Comparison of ENCODE assay signal across 21 cellular contexts in genomic region chr14:96802963-96803362, GRCh38. TPM values are rescaled to one million over a fixed set of nuclear protein-coding genes. Genes with fewer than 3 reads are reported as not detected.
DNase-seq lines count a peak whose midpoint lies in the region; ATAC-seq, FAIRE-seq and TF ChIP-seq lines count a peak whose summit lies in the region.
"Had no signal": no experiment of that assay in that cellular context is flagged by ENCODE, and none has a peak within 500 bp of the region (broad histone marks: within the 10 kb centered on the region; RNA-seq: fewer than 3 reads in every experiment).

No MANE protein-coding gene starts in this region.

- H3K4me3 ChIP-seq in Loucy (ENCODE audit: low read length, poor library complexity, severe bottlenecking) (no peak overlapping the region), GM12878 (no peak overlapping the region), mesendoderm (ENCODE audit: low read length) (no peak overlapping the region), dorsolateral prefrontal cortex (no peak overlapping the region)
- H3K4me3 ChIP-seq: A549, GM23248 had no signal

- H3K56ac ChIP-seq in mesendoderm (ENCODE audit: low read length) = no peak overlapping the region

- H2BK15ac ChIP-seq in mesendoderm (replicated peaks; ENCODE audit: low read depth) = no peak overlapping the region

- FAIRE-seq in GM12878 (lab: Jason Lieb, UNC) = no peak
- FAIRE-seq: A549, GM12892, H1 had no signal

- H3K79me1 ChIP-seq in mesendoderm (ENCODE audit: low read length) = peaks cover 15% of the 10 kb centered on the region

- intact Hi-C loops in GM12878 (cut with micrococcal nuclease; ENCODE audit: unreplicated experiment) = no loop called here
- intact Hi-C loops in dorsolateral prefrontal cortex (cut with DNase I) = no loop called here

- H3K4ac ChIP-seq in mesendoderm (ENCODE audit: low read depth, low read length) = no peak overlapping the region

- 96% methylated on average over 5 of the region's 5 CpGs for WGBS in GM12878 (ENCODE audit: insufficient coverage, insufficient replicate concordance, low lambda C conversion rate, missing lambda C conversion rate)
- no CpG with 5 or more reads among the region's 5 CpGs for WGBS in mesendoderm (ENCODE audit: extremely low coverage, insufficient coverage, low lambda C conversion rate)

- POLR2A ChIA-PET in GM12878 (lab: Charles Lee) = interaction anchor here (0.6 kb wide), 1 partner anchor 182 kb away, joined by 4 read pairs; no protein-coding TSS in a partner anchor

- BruUV-seq in GM12878 (replicated peaks; lab: Mats Ljungman, UMichigan) = no TSS peak

- H3K9me3 ChIP-seq in Loucy (ENCODE audit: insufficient read depth, low read depth, low read length) = no peaks in the 10 kb centered on the region
- H3K9me3 ChIP-seq in GM12878 (replicated peaks; ENCODE audit: control insufficient read depth, insufficient read depth, low read length) = no peaks in the 10 kb centered on the region
- H3K9me3 ChIP-seq: A549, Caco-2 had no signal

- SMC1A ChIA-PET in GM12878 (lab: Charles Lee; ENCODE audit: uncharacterized antibody, unreplicated experiment) = interaction anchor here (6.3 kb wide), 1 partner anchor 50 kb away, joined by 44 read pairs; no protein-coding TSS in a partner anchor

- no peak overlapping the region for H3K18ac ChIP-seq in mesendoderm (ENCODE audit: low read length)

- H3K4me1 ChIP-seq in Loucy (ENCODE audit: insufficient read depth, low read length, poor library complexity, severe bottlenecking) (peaks cover 56% of the 10 kb centered on the region), GM12878 (ENCODE audit: control insufficient read depth, insufficient read depth, low read length) (peaks cover 10% of the 10 kb centered on the region), mesendoderm (ENCODE audit: control insufficient read depth, low read depth, low read length) (peaks cover 6% of the 10 kb centered on the region)
- H3K4me1 ChIP-seq: Caco-2 had no signal

- H2AK5ac ChIP-seq in mesendoderm (ENCODE audit: low read length) = no peak overlapping the region

- H3K27ac ChIP-seq in GM12878 (ENCODE audit: control insufficient read depth, insufficient read depth) (no peak overlapping the region), mesendoderm (ENCODE audit: low read depth, low read length) (no peak overlapping the region), dorsolateral prefrontal cortex (no peak overlapping the region)
- H3K27ac ChIP-seq: A549, GM23248 had no signal

- H3K79me2 ChIP-seq in Loucy (ENCODE audit: insufficient read depth, low read length) (peaks cover 100% of the 10 kb centered on the region), GM12878 (ENCODE audit: control insufficient read depth, insufficient read depth, low read length) (peaks cover 94% of the 10 kb centered on the region), mesendoderm (ENCODE audit: control insufficient read depth, insufficient read depth, low read length) (peaks cover 54% of the 10 kb centered on the region)

- no peaks in the 10 kb centered on the region for H3K27me3 ChIP-seq in Loucy (ENCODE audit: insufficient read depth, low read length, poor library complexity, severe bottlenecking)
- H3K27me3 ChIP-seq in GM12878 (replicated peaks in 1 of 2; ENCODE audit: control insufficient read depth in 2 of 2, insufficient read depth in 2 of 2, low read length in 1 of 2) = no peaks in the 10 kb centered on the region
- no peaks in the 10 kb centered on the region for H3K27me3 ChIP-seq in mesendoderm (ENCODE audit: insufficient read depth, low read length, poor library complexity)
- no peaks in the 10 kb centered on the region for H3K27me3 ChIP-seq in dorsolateral prefrontal cortex

- no peaks in the 10 kb centered on the region for H3K9me2 ChIP-seq in Loucy (replicated peaks; ENCODE audit: low read depth, low read length)

- H2BK5ac ChIP-seq in mesendoderm (ENCODE audit: low read length) = no peak overlapping the region

- H2BK120ac ChIP-seq in mesendoderm (ENCODE audit: low read depth, low read length) = no peak overlapping the region

- no peak for DNase-seq in GM12878 (ENCODE audit: low read depth, low spot score)
- DNase-seq in mesendoderm = peak; percentile 10
- DNase-seq in dedifferentiated amniotic fluid mesenchymal stem cell (ENCODE audit: extremely low spot score) = no peak
- no peak for DNase-seq in dorsolateral prefrontal cortex
- no peak for DNase-seq in AML-193 (lab: John Stamatoyannopoulos, UW)
- DNase-seq in SIG-M5 treated with dmso at 0.1 percent for 504 hours (lab: John Stamatoyannopoulos, UW; ENCODE audit: unreplicated experiment) = no peak
- DNase-seq: 8988T; ACHN; C1 segment of cervical spinal cord; Caco-2; CD4-positive, alpha-beta memory T cell; DMS153; EL; GF-D8; GM23248; H7; HCEC 1CT had no signal

- peak; percentile 17; the same call in 2 of the 3 replicates for ATAC-seq in GM12878
- ATAC-seq: A549 had no signal

- no peak overlapping the region for H3K23ac ChIP-seq in mesendoderm (ENCODE audit: low read length)

- no peaks in the 10 kb centered on the region for H3K36me3 ChIP-seq in Loucy (ENCODE audit: insufficient read depth, low read length)
- no peaks in the 10 kb centered on the region for H3K36me3 ChIP-seq in GM12878 (ENCODE audit: control insufficient read depth in 2 of 2, insufficient read depth in 2 of 2, low read length in 1 of 2)
- H3K36me3 ChIP-seq in mesendoderm (ENCODE audit: control insufficient read depth, insufficient read depth, low read length) = no peaks in the 10 kb centered on the region

- TF ChIP-seq CTCF in Loucy (conservative IDR thresholded peaks at IDR 0.05; ENCODE audit: low read length) (no peak), GM12878 (IDR thresholded peaks at IDR 0.05 in 2 of 3, conservative IDR thresholded peaks at IDR 0.05 in 1 of 3; ENCODE audit: control insufficient read depth in 2 of 3, extremely low read depth in 1 of 3, insufficient read depth in 1 of 3, low read depth in 3 of 3, low read length in 3 of 3) (no peak), dorsolateral prefrontal cortex (IDR thresholded peaks at IDR 0.05 in 54 of 56, conservative IDR thresholded peaks at IDR 0.05 in 2 of 56; ENCODE audit: low read depth in 1 of 56, partially characterized antibody in 56 of 56) (no peak)

- CTCF ChIA-PET in GM12878 (lab: Yijun Ruan, JAX) = interaction anchor here (0.7 to 1.0 kb wide), 2 partner anchors 50 kb away, joined by 3 to 4 read pairs; no protein-coding TSS in a partner anchor

- H3K9ac ChIP-seq in Loucy (ENCODE audit: low read depth, low read length, poor library complexity, severe bottlenecking) (no peak overlapping the region), GM12878 (ENCODE audit: control insufficient read depth, insufficient read depth, low read length) (no peak overlapping the region), mesendoderm (ENCODE audit: low read length) (no peak overlapping the region)
- H3K9ac ChIP-seq: GM23248 had no signal

- H3K4me2 ChIP-seq in Loucy (ENCODE audit: low read depth, low read length, poor library complexity, severe bottlenecking) (peak overlapping the region; percentile 92), GM12878 (ENCODE audit: control insufficient read depth, insufficient read depth) (no peak overlapping the region; the same call in 1 of the 2 replicates), mesendoderm (ENCODE audit: low read length) (no peak overlapping the region)
- H3K4me2 ChIP-seq: A549 had no signal

- in situ Hi-C loops in GM12878 (cut with MboI) = no loop called here

- H4K20me1 ChIP-seq in Loucy (ENCODE audit: insufficient read depth, low read length, poor library complexity, severe bottlenecking) (peaks cover 93% of the 10 kb centered on the region), GM12878 (ENCODE audit: control insufficient read depth, insufficient read depth) (no peaks in the 10 kb centered on the region)

- H2AFZ ChIP-seq in Loucy (ENCODE audit: low read length) (no peak overlapping the region), GM12878 (ENCODE audit: control insufficient read depth, low read depth, low read length) (no peak overlapping the region)
- H2AFZ ChIP-seq: GM23248 had no signal

- TF ChIP-seq EP300 in GM12878 (IDR thresholded peaks at IDR 0.05; ENCODE audit: borderline replicate concordance in 1 of 2, control insufficient read depth in 1 of 2, low read depth in 2 of 2, low read length in 2 of 2) = no peak

- no peak overlapping the region for H4K5ac ChIP-seq in mesendoderm (ENCODE audit: low read length)

- RAD21 ChIA-PET in GM12878 (lab: Charles Lee; ENCODE audit: unreplicated experiment) = interaction anchor here (0.6 to 0.8 kb wide), 2 partner anchors 50 to 504 kb away, joined by 3 to 4 read pairs; no protein-coding TSS in a partner anchor

- no peak overlapping the region for H4K8ac ChIP-seq in mesendoderm (ENCODE audit: low read depth, low read length)

- H3F3A ChIP-seq in Loucy (ENCODE audit: low read depth) = no peaks in the 10 kb centered on the region

- no peak for TF ChIP-seq POLR2A in GM12878 (IDR thresholded peaks at IDR 0.05; ENCODE audit: low read depth, low read length)

- no peak for TF ChIP-seq RAD21 in GM12878 (IDR thresholded peaks at IDR 0.05; ENCODE audit: insufficient read depth, low read depth, low read length)

TF ChIP-seq in GM12878, 131 proteins besides CTCF, POLR2A, EP300 and RAD21 (continues in another document):
- TF ChIP-seq NFYA (IDR thresholded peaks at IDR 0.05; ENCODE audit: borderline replicate concordance, low read depth, low read length) (no peak), SUZ12 (IDR thresholded peaks at IDR 0.05; ENCODE audit: unreplicated experiment) (no peak)

RNA-seq across cellular contexts. Expression of gene VRK1, which starts 5.8 kb away (rescaled TPM):
- total RNA-seq in GM12878 (2013; cell fraction: nucleolus; rRNA removed) = 93.6 and 94.9 TPM in 2 replicates
- 51.8 and 59.9 TPM in 2 replicates for total RNA-seq in GM12878 (2014; rRNA removed)
- 94.1 and 102 TPM in 2 replicates for total RNA-seq in GM12878 (2014; rRNA removed; fragmentation: Illumina TruSeq; extraction: Trizol)
- 58.0 and 63.0 TPM in 2 replicates for total RNA-seq in GM12878 (2021)
- 36.7 TPM for polyA plus RNA-seq in GM12878 (2011; ENCODE audit: low read depth)
- polyA plus RNA-seq in GM12878 (2011; rRNA removed) = 50.9 and 77.0 TPM in 2 replicates
- polyA plus RNA-seq in GM12878 (2011; cell fraction: cytosol; rRNA removed) = 14.5 and 17.2 TPM in 2 replicates
- polyA plus RNA-seq in GM12878 (2011; cell fraction: nucleus; rRNA removed) = 25.5 and 31.0 TPM in 2 replicates
- polyA plus RNA-seq in GM12878 (2012) = 26.3 and 33.3 TPM in 2 replicates
- polyA plus RNA-seq in GM12878 (2014; fragmentation: Illumina TruSeq; extraction: Trizol) = 75.4 and 96.3 TPM in 2 replicates
- polyA plus RNA-seq in GM12878 (2014; fragmentation: Nextera tagmentation; extraction: Ambion mirVana) = 100 to 1,000 TPM; 127 to 137 TPM
- 45.4 and 58.3 TPM in 2 replicates for polyA plus RNA-seq in GM12878 (2014; rRNA removed)
- 100 to 1,000 TPM; 101 to 115 TPM for polyA plus RNA-seq in GM12878 (2016; fragmentation: Nextera tagmentation; extraction: Ambion mirVana)
- 28.2 and 51.3 TPM in 2 replicates for polyA minus RNA-seq in GM12878 (2011; rRNA and poly(A)+ RNA removed)
- 20.7 and 21.9 TPM in 2 replicates for polyA minus RNA-seq in GM12878 (2011; cell fraction: cytosol; rRNA and poly(A)+ RNA removed)
- polyA minus RNA-seq in GM12878 (2011; cell fraction: nucleus; rRNA and poly(A)+ RNA removed) = 24.8 and 35.8 TPM in 2 replicates
- polyA plus RNA-seq in mesendoderm (2013, experiment 1 of 2) = 71.4 TPM
- 69.7 TPM for polyA plus RNA-seq in mesendoderm (2013, experiment 2 of 2)
- 10 to 100 TPM; 12.5 to 31.3 (median 20.6) TPM for total RNA-seq in dorsolateral prefrontal cortex
